In the genomic region with DNA sequence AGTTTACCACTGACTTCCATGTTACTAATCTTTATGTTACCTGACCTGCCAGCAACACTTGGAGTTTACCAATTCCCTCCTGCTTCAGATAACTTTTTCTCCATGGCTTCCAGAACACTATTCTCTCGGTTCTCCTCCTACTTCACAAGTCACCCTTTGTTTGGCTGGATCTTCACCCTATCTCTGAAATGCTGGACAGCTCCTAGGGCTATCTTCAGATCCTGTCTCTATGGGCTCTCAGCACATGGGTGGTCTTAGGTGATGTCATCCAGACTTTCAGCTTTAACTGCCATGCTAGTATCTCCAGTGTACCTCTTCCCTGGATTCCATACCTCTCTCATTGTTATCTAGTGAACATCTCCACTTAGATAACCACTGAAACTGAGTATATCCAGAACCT, we compare ENCODE assay signal across 20 cellular contexts. TPM values are rescaled to one million over a fixed set of nuclear protein-coding genes. Genes with fewer than 3 reads are reported as not detected.
DNase-seq lines count a peak whose midpoint lies in the region; ATAC-seq, FAIRE-seq and TF ChIP-seq lines count a peak whose summit lies in the region.
"Had no signal": no experiment of that assay in that cellular context is flagged by ENCODE, and none has a peak within 500 bp of the region (broad histone marks: within the 10 kb centered on the region; RNA-seq: fewer than 3 reads in every experiment).

No MANE protein-coding gene starts in this region.

- TF ChIP-seq EP300 in A549 (IDR thresholded peaks at IDR 0.05) (no peak), GM12878 (IDR thresholded peaks at IDR 0.05; ENCODE audit: borderline replicate concordance in 1 of 2, control insufficient read depth in 1 of 2, low read depth in 2 of 2, low read length in 2 of 2) (no peak)

- H3K9me2 ChIP-seq in HCT116 (ENCODE audit: insufficient read depth), result no peaks in the 10 kb centered on the region

- FAIRE-seq in A549 (lab: Jason Lieb, UNC) (no peak), GM12878 (lab: Jason Lieb, UNC) (no peak)
- FAIRE-seq: A204.1, D721Med had no signal

- H3K27me3 ChIP-seq in HCT116 (ENCODE audit: insufficient read depth, low read length) (no peaks in the 10 kb centered on the region), GM12878 (replicated peaks in 1 of 2; ENCODE audit: control insufficient read depth in 2 of 2, insufficient read depth in 2 of 2, low read length in 1 of 2) (no peaks in the 10 kb centered on the region), mesendoderm (ENCODE audit: insufficient read depth, low read length, poor library complexity) (no peaks in the 10 kb centered on the region)
- H3K27me3 ChIP-seq: BE2C had no signal

- no peak overlapping the region for H3K9ac ChIP-seq in HCT116 (ENCODE audit: low read length)
- no peak overlapping the region for H3K9ac ChIP-seq in GM12878 (ENCODE audit: control insufficient read depth, insufficient read depth, low read length)
- H3K9ac ChIP-seq in mesendoderm (ENCODE audit: low read length), result no peak overlapping the region

- no peak overlapping the region for H3K56ac ChIP-seq in mesendoderm (ENCODE audit: low read length)

- no peak overlapping the region for H2AK5ac ChIP-seq in mesendoderm (ENCODE audit: low read length)

- BruUV-seq in HCT116 (replicated peaks; lab: Mats Ljungman, UMichigan), result no TSS peak
- BruUV-seq in GM12878 (replicated peaks; lab: Mats Ljungman, UMichigan), result TSS peak; percentile 41

- SMC1A ChIA-PET in GM12878 (lab: Charles Lee; ENCODE audit: uncharacterized antibody, unreplicated experiment), result no interaction called here

- H3K79me2 ChIP-seq in HCT116 (ENCODE audit: insufficient read depth, low read length), result peaks cover 13% of the 10 kb centered on the region
- no peaks in the 10 kb centered on the region for H3K79me2 ChIP-seq in GM12878 (ENCODE audit: control insufficient read depth, insufficient read depth, low read length)
- no peaks in the 10 kb centered on the region for H3K79me2 ChIP-seq in mesendoderm (ENCODE audit: control insufficient read depth, insufficient read depth, low read length)

- peaks cover 1% of the 10 kb centered on the region for H3K79me1 ChIP-seq in mesendoderm (ENCODE audit: low read length)

- RAD21 ChIA-PET in HCT116 (lab: Charles Lee; ENCODE audit: low non-redundant PET in 1 of 2, low total read pairs in 2 of 2, uncharacterized antibody in 2 of 2, unreplicated experiment in 2 of 2), result no interaction called here
- RAD21 ChIA-PET in GM12878 (lab: Charles Lee; ENCODE audit: unreplicated experiment), result no interaction called here

- H4K20me1 ChIP-seq in HCT116 (ENCODE audit: insufficient read depth) (no peaks in the 10 kb centered on the region), GM12878 (ENCODE audit: control insufficient read depth, insufficient read depth) (no peaks in the 10 kb centered on the region)

- intact Hi-C loops in HCT116 (cut with micrococcal nuclease) (no loop called here), GM12878 (cut with micrococcal nuclease; ENCODE audit: unreplicated experiment) (no loop called here)

- no peak overlapping the region for H3K4me3 ChIP-seq in A549
- no peak overlapping the region for H3K4me3 ChIP-seq in HCT116 (replicated peaks in 1 of 2; ENCODE audit: low read depth in 1 of 2, low read length in 2 of 2)
- H3K4me3 ChIP-seq in GM12878, result no peak overlapping the region
- no peak overlapping the region for H3K4me3 ChIP-seq in mesendoderm (ENCODE audit: low read length)

- no peak for ATAC-seq in A549
- no peak for ATAC-seq in HCT116
- no peak for ATAC-seq in GM12878
- no peak for ATAC-seq in GM18505 (IDR thresholded peaks at IDR 0.05; ENCODE audit: unreplicated experiment)
- ATAC-seq: CD8-positive, alpha-beta T cell had no signal

- no peak for TF ChIP-seq CTCF in A549 (IDR thresholded peaks at IDR 0.05)
- no peak for TF ChIP-seq CTCF in HCT116 (IDR thresholded peaks at IDR 0.05 in 2 of 3, conservative IDR thresholded peaks at IDR 0.05 in 1 of 3; ENCODE audit: borderline replicate concordance in 1 of 3, insufficient read depth in 1 of 3, low read depth in 2 of 3, low read length in 2 of 3)
- TF ChIP-seq CTCF in GM12878 (IDR thresholded peaks at IDR 0.05 in 2 of 3, conservative IDR thresholded peaks at IDR 0.05 in 1 of 3; ENCODE audit: control insufficient read depth in 2 of 3, extremely low read depth in 1 of 3, insufficient read depth in 1 of 3, low read depth in 3 of 3, low read length in 3 of 3), result no peak

- no peak overlapping the region for H4K8ac ChIP-seq in mesendoderm (ENCODE audit: low read depth, low read length)

- no peak overlapping the region for H2BK15ac ChIP-seq in mesendoderm (replicated peaks; ENCODE audit: low read depth)

- TF ChIP-seq POLR2A in A549 (IDR thresholded peaks at IDR 0.05; ENCODE audit: low read length) (no peak), HCT116 (IDR thresholded peaks at IDR 0.05; ENCODE audit: borderline replicate concordance, extremely low read depth, insufficient read depth, insufficient read length) (no peak), GM12878 (IDR thresholded peaks at IDR 0.05; ENCODE audit: low read depth, low read length) (no peak), GM18505 (IDR thresholded peaks at IDR 0.05; ENCODE audit: borderline replicate concordance, extremely low read depth, insufficient read depth, insufficient read length) (no peak)

- H2AFZ ChIP-seq in HCT116 (ENCODE audit: low read depth, low read length, poor library complexity, severe bottlenecking), result no peak overlapping the region
- no peak overlapping the region for H2AFZ ChIP-seq in GM12878 (ENCODE audit: control insufficient read depth, low read depth, low read length)

- H3K27ac ChIP-seq in A549 (no peak overlapping the region), HCT116 (ENCODE audit: low read depth, low read length) (no peak overlapping the region), GM12878 (ENCODE audit: control insufficient read depth, insufficient read depth) (no peak overlapping the region), mesendoderm (ENCODE audit: low read depth, low read length) (no peak overlapping the region)
- H3K27ac ChIP-seq: HL-60 had no signal

- H3K4me2 ChIP-seq in A549 (no peak overlapping the region), HCT116 (ENCODE audit: low read length) (no peak overlapping the region), GM12878 (ENCODE audit: control insufficient read depth, insufficient read depth) (no peak overlapping the region), mesendoderm (ENCODE audit: low read length) (no peak overlapping the region)

- no peaks in the 10 kb centered on the region for H3K9me3 ChIP-seq in A549
- no peaks in the 10 kb centered on the region for H3K9me3 ChIP-seq in HCT116 (ENCODE audit: control insufficient read depth in 1 of 2, insufficient read depth in 1 of 2, low read depth in 1 of 2, low read length in 2 of 2)
- H3K9me3 ChIP-seq in GM12878 (replicated peaks; ENCODE audit: control insufficient read depth, insufficient read depth, low read length), result no peaks in the 10 kb centered on the region
- H3K9me3 ChIP-seq: BE2C had no signal

- H4K5ac ChIP-seq in mesendoderm (ENCODE audit: low read length), result no peak overlapping the region

- H3K4ac ChIP-seq in mesendoderm (ENCODE audit: low read depth, low read length), result no peak overlapping the region

- H3K4me1 ChIP-seq in A549 (no peaks in the 10 kb centered on the region), HCT116 (ENCODE audit: control insufficient read depth in 1 of 2, insufficient read depth in 2 of 2, low read length in 2 of 2) (no peaks in the 10 kb centered on the region), GM12878 (ENCODE audit: control insufficient read depth, insufficient read depth, low read length) (no peaks in the 10 kb centered on the region), mesendoderm (ENCODE audit: control insufficient read depth, low read depth, low read length) (no peaks in the 10 kb centered on the region)
- H3K4me1 ChIP-seq: BE2C had no signal

- H3K23ac ChIP-seq in mesendoderm (ENCODE audit: low read length), result no peak overlapping the region

- CTCF ChIA-PET in A549 (lab: Yijun Ruan, JAX), result interaction anchor here (0.8 to 1.7 kb wide), 3 partner anchors 17 to 32 kb away, joined by 3 to 5 read pairs (median 3); no protein-coding TSS in a partner anchor
- CTCF ChIA-PET in HCT116 (lab: Charles Lee), result no interaction called here
- CTCF ChIA-PET in GM12878 (lab: Yijun Ruan, JAX), result interaction anchor here (1.5 kb wide), 1 partner anchor 56 kb away, joined by 3 read pairs; no protein-coding TSS in a partner anchor

- no peak for DNase-seq in A549 (ENCODE audit: low read depth in 1 of 2, low spot score in 1 of 2)
- DNase-seq in HCT116 (ENCODE audit: low read depth, low spot score), result no peak
- no peak for DNase-seq in GM12878 (ENCODE audit: low read depth, low spot score)
- peak; percentile 13 for DNase-seq in mesendoderm
- DNase-seq in NCI-H526 treated with DMSO at 0.1 percent for 48 hours (lab: John Stamatoyannopoulos, UW), result no peak
- DNase-seq in iPS-NIHi7 (ENCODE audit: extremely low spot score), result no peak
- DNase-seq: BE2C; CD8-positive, alpha-beta T cell; COR-L47; DMS153; DMS79 treated with DMSO at 0.1 percent for 48 hours; GDM1; GOT3; H9; HFFc6; KBM-7 had no signal

- POLR2A ChIA-PET in A549 (lab: Yijun Ruan, JAX), result no interaction called here
- POLR2A ChIA-PET in HCT116 (lab: Charles Lee), result no interaction called here
- POLR2A ChIA-PET in GM12878 (lab: Charles Lee), result no interaction called here

- H2BK120ac ChIP-seq in mesendoderm (ENCODE audit: low read depth, low read length), result no peak overlapping the region

- in situ Hi-C loops in GM12878 (cut with MboI), result no loop called here

- peaks cover 70 to 74% of the 10 kb centered on the region in 2 experiments; a peak in 3 of 4 replicates for H3K36me3 ChIP-seq in HCT116 (ENCODE audit: control insufficient read depth in 1 of 2, insufficient read depth in 2 of 2, low read length in 2 of 2)
- peaks cover 41 to 48% of the 10 kb centered on the region in 2 experiments for H3K36me3 ChIP-seq in GM12878 (ENCODE audit: control insufficient read depth in 2 of 2, insufficient read depth in 2 of 2, low read length in 1 of 2)
- H3K36me3 ChIP-seq in mesendoderm (ENCODE audit: control insufficient read depth, insufficient read depth, low read length), result peaks cover 45% of the 10 kb centered on the region

- TF ChIP-seq RAD21 in A549 (conservative IDR thresholded peaks at IDR 0.05 in 1 of 2, IDR thresholded peaks at IDR 0.05 in 1 of 2), result no peak
- TF ChIP-seq RAD21 in HCT116 (IDR thresholded peaks at IDR 0.05; ENCODE audit: low read depth), result no peak
- no peak for TF ChIP-seq RAD21 in GM12878 (IDR thresholded peaks at IDR 0.05; ENCODE audit: insufficient read depth, low read depth, low read length)

- WGBS in A549 (ENCODE audit: missing lambda C conversion rate), result 91% methylated on average over 1 of the region's 1 CpG
- WGBS in GM12878 (ENCODE audit: insufficient coverage, insufficient replicate concordance, low lambda C conversion rate, missing lambda C conversion rate), result 100% methylated on average over 1 of the region's 1 CpG
- WGBS in mesendoderm (ENCODE audit: extremely low coverage, insufficient coverage, low lambda C conversion rate), result no CpG with 5 or more reads among the region's 1 CpG

- no peak overlapping the region for H3K18ac ChIP-seq in mesendoderm (ENCODE audit: low read length)

- no peak overlapping the region for H2BK5ac ChIP-seq in mesendoderm (ENCODE audit: low read length)

RNA-seq across cellular contexts. Expression of a gene that starts 12.2 kb away (rescaled TPM):
- polyA plus RNA-seq in A549 (2011; rRNA removed) (0.53 and 0.65 TPM in 2 replicates), A549 (2017; fragmentation: RNase III; extraction: RNeasy Plus Mini Kit Qiagen cat#74134 plus additional on column Dnase treatment) (0.45 to 0.79 TPM (median 0.63 TPM) in 3 replicates), GM12878 (2011; rRNA removed) (1.2 and 2.1 TPM in 2 replicates), GM12878 (2014; fragmentation: Illumina TruSeq; extraction: Trizol) (0.62 and 2.4 TPM in 2 replicates), GM12878 (2014; fragmentation: Nextera tagmentation; extraction: Ambion mirVana) (under 1 TPM; 0.10 to 0.29 TPM), GM12878 (2014; rRNA removed) (3.2 and 4.0 TPM in 2 replicates), GM12878 (2016; fragmentation: Nextera tagmentation; extraction: Ambion mirVana) (1 to 10 TPM; 4.8 to 4.9 TPM)
- polyA plus RNA-seq in A549 (2012; cell fraction: cytosol; rRNA removed), result 0.42 and 0.51 TPM in 2 replicates
- polyA plus RNA-seq in A549 (2012; cell fraction: nucleus; rRNA removed), result 4.1 and 4.5 TPM in 2 replicates
- 0.45 and 0.58 TPM in 2 replicates for polyA minus RNA-seq in A549 (2011; rRNA and poly(A)+ RNA removed)
- total RNA-seq in HCT116 (2021; ENCODE audit: unreplicated experiment) (2.5 TPM), GM12878 (2014; rRNA removed) (1.3 and 2.5 TPM in 2 replicates), GM12878 (2014; rRNA removed; fragmentation: Illumina TruSeq; extraction: Trizol) (1.0 TPM in 2 replicates), GM12878 (2021) (2.7 and 4.0 TPM in 2 replicates)
- 0.62 and 0.98 TPM in 2 replicates for polyA plus RNA-seq in HCT116 (2012)
- 6.2 and 7.7 TPM in 2 replicates for total RNA-seq in GM12878 (2013; cell fraction: nucleolus; rRNA removed)
- 0.91 TPM for polyA plus RNA-seq in GM12878 (2011; ENCODE audit: low read depth)
- 2.6 and 3.1 TPM in 2 replicates for polyA plus RNA-seq in GM12878 (2011; cell fraction: cytosol; rRNA removed)
- polyA plus RNA-seq in GM12878 (2011; cell fraction: nucleus; rRNA removed), result 10.6 and 14.8 TPM in 2 replicates
- polyA plus RNA-seq in GM12878 (2012), result 2.2 and 2.6 TPM in 2 replicates
- 1.9 and 4.3 TPM in 2 replicates for polyA minus RNA-seq in GM12878 (2011; rRNA and poly(A)+ RNA removed)
- polyA minus RNA-seq in GM12878 (2011; cell fraction: cytosol; rRNA and poly(A)+ RNA removed), result 1.7 and 2.0 TPM in 2 replicates
- polyA minus RNA-seq in GM12878 (2011; cell fraction: nucleus; rRNA and poly(A)+ RNA removed), result 4.0 and 4.5 TPM in 2 replicates
- 7.1 TPM for polyA plus RNA-seq in mesendoderm (2013, experiment 1 of 2)
- 6.7 TPM for polyA plus RNA-seq in mesendoderm (2013, experiment 2 of 2)

RNA-seq across cellular contexts. Expression of a gene that starts 25.6 kb away (rescaled TPM):
- polyA plus RNA-seq in A549 (2011; rRNA removed) (213 and 222 TPM in 2 replicates), A549 (2017; fragmentation: RNase III; extraction: RNeasy Plus Mini Kit Qiagen cat#74134 plus additional on column Dnase treatment) (149 to 154 TPM (median 149 TPM) in 3 replicates), GM12878 (2011; rRNA removed) (183 and 221 TPM in 2 replicates), GM12878 (2014; fragmentation: Illumina TruSeq; extraction: Trizol) (160 and 203 TPM in 2 replicates), GM12878 (2014; fragmentation: Nextera tagmentation; extraction: Ambion mirVana) (100 to 1,000 TPM; 136 to 211 TPM), GM12878 (2014; rRNA removed) (202 and 220 TPM in 2 replicates), GM12878 (2016; fragmentation: Nextera tagmentation; extraction: Ambion mirVana) (100 to 1,000 TPM; 236 to 262 TPM)
- polyA plus RNA-seq in A549 (2012; cell fraction: cytosol; rRNA removed), result 132 and 150 TPM in 2 replicates
- polyA plus RNA-seq in A549 (2012; cell fraction: nucleus; rRNA removed), result 192 and 219 TPM in 2 replicates
- 324 and 364 TPM in 2 replicates for polyA minus RNA-seq in A549 (2011; rRNA and poly(A)+ RNA removed)
- total RNA-seq in HCT116 (2021; ENCODE audit: unreplicated experiment) (269 TPM), GM12878 (2014; rRNA removed) (241 and 250 TPM in 2 replicates), GM12878 (2014; rRNA removed; fragmentation: Illumina TruSeq; extraction: Trizol) (197 and 199 TPM in 2 replicates), GM12878 (2021) (271 and 272 TPM in 2 replicates)
- polyA plus RNA-seq in HCT116 (2012), result 197 and 216 TPM in 2 replicates
- 131 and 138 TPM in 2 replicates for total RNA-seq in GM12878 (2013; cell fraction: nucleolus; rRNA removed)
- polyA plus RNA-seq in GM12878 (2011; ENCODE audit: low read depth), result 71.1 TPM
- polyA plus RNA-seq in GM12878 (2011; cell fraction: cytosol; rRNA removed), result 231 and 256 TPM in 2 replicates
- 156 and 213 TPM in 2 replicates for polyA plus RNA-seq in GM12878 (2011; cell fraction: nucleus; rRNA removed)
- 113 and 114 TPM in 2 replicates for polyA plus RNA-seq in GM12878 (2012)
- polyA minus RNA-seq in GM12878 (2011; rRNA and poly(A)+ RNA removed), result 351 and 399 TPM in 2 replicates
- polyA minus RNA-seq in GM12878 (2011; cell fraction: cytosol; rRNA and poly(A)+ RNA removed), result 120 and 148 TPM in 2 replicates
- polyA minus RNA-seq in GM12878 (2011; cell fraction: nucleus; rRNA and poly(A)+ RNA removed), result 65.8 and 119 TPM in 2 replicates
- 111 TPM for polyA plus RNA-seq in mesendoderm (2013, experiment 1 of 2)
- polyA plus RNA-seq in mesendoderm (2013, experiment 2 of 2), result 111 TPM

RNA-seq across cellular contexts. Expression of a gene that starts 25.7 kb away (rescaled TPM):
- polyA plus RNA-seq in A549 (2011; rRNA removed), result 46.5 and 51.2 TPM in 2 replicates
- 63.7 and 80.0 TPM in 2 replicates for polyA plus RNA-seq in A549 (2012; cell fraction: cytosol; rRNA removed)
- polyA plus RNA-seq in A549 (2012; cell fraction: nucleus; rRNA removed), result 200 and 208 TPM in 2 replicates
- 42.6 to 53.6 TPM (median 48.7 TPM) in 3 replicates for polyA plus RNA-seq in A549 (2017; fragmentation: RNase III; extraction: RNeasy Plus Mini Kit Qiagen cat#74134 plus additional on column Dnase treatment)
- 65.7 and 70.2 TPM in 2 replicates for polyA minus RNA-seq in A549 (2011; rRNA and poly(A)+ RNA removed)
- total RNA-seq in HCT116 (2021; ENCODE audit: unreplicated experiment), result 156 TPM
- polyA plus RNA-seq in HCT116 (2012), result 125 and 130 TPM in 2 replicates
- total RNA-seq in GM12878 (2013; cell fraction: nucleolus; rRNA removed), result 101 and 112 TPM in 2 replicates
- 58.2 and 69.7 TPM in 2 replicates for total RNA-seq in GM12878 (2014; rRNA removed)
- total RNA-seq in GM12878 (2014; rRNA removed; fragmentation: Illumina TruSeq; extraction: Trizol), result 25.0 and 25.1 TPM in 2 replicates
- 92.5 and 97.8 TPM in 2 replicates for total RNA-seq in GM12878 (2021)
- 27.2 TPM for polyA plus RNA-seq in GM12878 (2011; ENCODE audit: low read depth)
- polyA plus RNA-seq in GM12878 (2011; rRNA removed), result 22.4 and 48.3 TPM in 2 replicates
- polyA plus RNA-seq in GM12878 (2011; cell fraction: cytosol; rRNA removed), result 54.6 and 62.4 TPM in 2 replicates
- polyA plus RNA-seq in GM12878 (2011; cell fraction: nucleus; rRNA removed), result 281 and 291 TPM in 2 replicates
- polyA plus RNA-seq in GM12878 (2012), result 57.6 and 69.4 TPM in 2 replicates
- polyA plus RNA-seq in GM12878 (2014; fragmentation: Illumina TruSeq; extraction: Trizol), result 11.3 and 39.9 TPM in 2 replicates
- polyA plus RNA-seq in GM12878 (2014; fragmentation: Nextera tagmentation; extraction: Ambion mirVana), result 1 to 10 TPM; 2.4 to 5.5 TPM
- 72.8 and 82.6 TPM in 2 replicates for polyA plus RNA-seq in GM12878 (2014; rRNA removed)
- 100 to 1,000 TPM; 103 to 113 TPM for polyA plus RNA-seq in GM12878 (2016; fragmentation: Nextera tagmentation; extraction: Ambion mirVana)
- polyA minus RNA-seq in GM12878 (2011; rRNA and poly(A)+ RNA removed), result 42.3 and 56.3 TPM in 2 replicates
- 19.9 and 30.9 TPM in 2 replicates for polyA minus RNA-seq in GM12878 (2011; cell fraction: cytosol; rRNA and poly(A)+ RNA removed)
- 50.2 and 67.3 TPM in 2 replicates for polyA minus RNA-seq in GM12878 (2011; cell fraction: nucleus; rRNA and poly(A)+ RNA removed)
- polyA plus RNA-seq in mesendoderm (2013, experiment 1 of 2), result 17.3 TPM
- polyA plus RNA-seq in mesendoderm (2013, experiment 2 of 2), result 16.9 TPM

RNA-seq across cellular contexts. Expression of a gene that starts 54.3 kb away (rescaled TPM):
- 50.8 and 58.1 TPM in 2 replicates for polyA plus RNA-seq in A549 (2011; rRNA removed)
- 93.2 and 118 TPM in 2 replicates for polyA plus RNA-seq in A549 (2012; cell fraction: cytosol; rRNA removed)
- 154 and 157 TPM in 2 replicates for polyA plus RNA-seq in A549 (2012; cell fraction: nucleus; rRNA removed)
- polyA plus RNA-seq in A549 (2017; fragmentation: RNase III; extraction: RNeasy Plus Mini Kit Qiagen cat#74134 plus additional on column Dnase treatment), result 50.4 to 56.9 TPM (median 55.4 TPM) in 3 replicates
- 69.8 and 77.4 TPM in 2 replicates for polyA minus RNA-seq in A549 (2011; rRNA and poly(A)+ RNA removed)
- 34.1 TPM for total RNA-seq in HCT116 (2021; ENCODE audit: unreplicated experiment)
- 20.8 and 21.6 TPM in 2 replicates for polyA plus RNA-seq in HCT116 (2012)
- 48.1 and 52.7 TPM in 2 replicates for total RNA-seq in GM12878 (2013; cell fraction: nucleolus; rRNA removed)
- total RNA-seq in GM12878 (2014; rRNA removed), result 77.2 and 84.6 TPM in 2 replicates
- 46.7 and 48.2 TPM in 2 replicates for total RNA-seq in GM12878 (2014; rRNA removed; fragmentation: Illumina TruSeq; extraction: Trizol)
- total RNA-seq in GM12878 (2021), result 76.0 and 92.2 TPM in 2 replicates
- polyA plus RNA-seq in GM12878 (2011; ENCODE audit: low read depth), result 49.0 TPM
- polyA plus RNA-seq in GM12878 (2011; rRNA removed), result 26.7 and 44.9 TPM in 2 replicates
- polyA plus RNA-seq in GM12878 (2011; cell fraction: cytosol; rRNA removed), result 126 and 132 TPM in 2 replicates
- polyA plus RNA-seq in GM12878 (2011; cell fraction: nucleus; rRNA removed), result 177 and 190 TPM in 2 replicates
- polyA plus RNA-seq in GM12878 (2012), result 55.0 and 57.5 TPM in 2 replicates
- 36.7 and 76.4 TPM in 2 replicates for polyA plus RNA-seq in GM12878 (2014; fragmentation: Illumina TruSeq; extraction: Trizol)
- 10 to 100 TPM; 40.1 to 53.5 TPM for polyA plus RNA-seq in GM12878 (2014; fragmentation: Nextera tagmentation; extraction: Ambion mirVana)
- polyA plus RNA-seq in GM12878 (2014; rRNA removed), result 72.4 and 81.2 TPM in 2 replicates
- polyA plus RNA-seq in GM12878 (2016; fragmentation: Nextera tagmentation; extraction: Ambion mirVana), result 100 to 1,000 TPM; 152 to 169 TPM
- 77.8 and 92.3 TPM in 2 replicates for polyA minus RNA-seq in GM12878 (2011; rRNA and poly(A)+ RNA removed)
- 23.7 and 27.0 TPM in 2 replicates for polyA minus RNA-seq in GM12878 (2011; cell fraction: cytosol; rRNA and poly(A)+ RNA removed)
- polyA minus RNA-seq in GM12878 (2011; cell fraction: nucleus; rRNA and poly(A)+ RNA removed), result 22.0 and 42.0 TPM in 2 replicates
- 12.7 TPM for polyA plus RNA-seq in mesendoderm (2013, experiment 1 of 2)
- 13.1 TPM for polyA plus RNA-seq in mesendoderm (2013, experiment 2 of 2)

RNA-seq across cellular contexts. Expression of a gene that starts 54.8 kb away (rescaled TPM):
- polyA plus RNA-seq in A549 (2011; rRNA removed), result 143 and 156 TPM in 2 replicates
- polyA plus RNA-seq in A549 (2012; cell fraction: cytosol; rRNA removed), result 80.0 and 101 TPM in 2 replicates
- polyA plus RNA-seq in A549 (2012; cell fraction: nucleus; rRNA removed), result 61.0 and 95.1 TPM in 2 replicates
- polyA plus RNA-seq in A549 (2017; fragmentation: RNase III; extraction: RNeasy Plus Mini Kit Qiagen cat#74134 plus additional on column Dnase treatment), result 80.3 to 95.6 TPM (median 88.2 TPM) in 3 replicates
- 54.6 and 62.6 TPM in 2 replicates for polyA minus RNA-seq in A549 (2011; rRNA and poly(A)+ RNA removed)
- 45.0 TPM for total RNA-seq in HCT116 (2021; ENCODE audit: unreplicated experiment)
- polyA plus RNA-seq in HCT116 (2012), result 25.5 and 37.8 TPM in 2 replicates
- total RNA-seq in GM12878 (2013; cell fraction: nucleolus; rRNA removed), result 115 and 125 TPM in 2 replicates
- total RNA-seq in GM12878 (2014; rRNA removed), result 28.5 and 30.1 TPM in 2 replicates
- 37.4 and 43.0 TPM in 2 replicates for total RNA-seq in GM12878 (2014; rRNA removed; fragmentation: Illumina TruSeq; extraction: Trizol)
- total RNA-seq in GM12878 (2021), result 44.5 and 47.6 TPM in 2 replicates
- 21.0 TPM for polyA plus RNA-seq in GM12878 (2011; ENCODE audit: low read depth)
- polyA plus RNA-seq in GM12878 (2011; rRNA removed), result 93.6 and 116 TPM in 2 replicates
- 80.1 and 99.6 TPM in 2 replicates for polyA plus RNA-seq in GM12878 (2011; cell fraction: cytosol; rRNA removed)
- polyA plus RNA-seq in GM12878 (2011; cell fraction: nucleus; rRNA removed), result 139 and 147 TPM in 2 replicates
- 27.0 and 33.6 TPM in 2 replicates for polyA plus RNA-seq in GM12878 (2012)
- polyA plus RNA-seq in GM12878 (2014; fragmentation: Illumina TruSeq; extraction: Trizol), result 72.8 and 82.6 TPM in 2 replicates
- polyA plus RNA-seq in GM12878 (2014; fragmentation: Nextera tagmentation; extraction: Ambion mirVana), result 10 to 100 TPM; 64.2 to 87.2 TPM
- 46.4 and 48.2 TPM in 2 replicates for polyA plus RNA-seq in GM12878 (2014; rRNA removed)
- polyA plus RNA-seq in GM12878 (2016; fragmentation: Nextera tagmentation; extraction: Ambion mirVana), result 10 to 100 TPM; 83.5 to 86.3 TPM
- polyA minus RNA-seq in GM12878 (2011; rRNA and poly(A)+ RNA removed), result 88.5 and 94.5 TPM in 2 replicates
- polyA minus RNA-seq in GM12878 (2011; cell fraction: cytosol; rRNA and poly(A)+ RNA removed), result 14.8 and 15.4 TPM in 2 replicates
- polyA minus RNA-seq in GM12878 (2011; cell fraction: nucleus; rRNA and poly(A)+ RNA removed), result 45.6 and 97.5 TPM in 2 replicates
- polyA plus RNA-seq in mesendoderm (2013, experiment 1 of 2), result 52.8 TPM
- 51.4 TPM for polyA plus RNA-seq in mesendoderm (2013, experiment 2 of 2)
